ENCODE assay signal across 18 cellular contexts in genomic region chr12:62834406-62834805, GRCh38.
A peak's percentile ranks its signal among the peaks of the same experiment; 100 is the strongest.
DNase-seq lines count a peak whose midpoint lies in the region; ATAC-seq and TF ChIP-seq lines count a peak whose summit lies in the region.
"Had no signal": no experiment of that assay in that cellular context is flagged by ENCODE, and none has a peak within 500 bp of the region (broad histone marks: within the 10 kb centered on the region; RNA-seq: fewer than 3 reads in every experiment).

No MANE protein-coding gene starts in this region.

- no peak for TF ChIP-seq CTCF in thoracic aorta (IDR thresholded peaks at IDR 0.05)
- no peak for TF ChIP-seq CTCF in activated CD8-positive, alpha-beta T cell treated with anti-CD3 and anti-CD28 coated beads for 36 hours (IDR thresholded peaks at IDR 0.05)

- H3K27ac ChIP-seq in angular gyrus (ENCODE audit: low read depth, low read length): peak overlapping the region; percentile 68
- no peak overlapping the region for H3K27ac ChIP-seq in right cardiac atrium (ENCODE audit: low read length)
- H3K27ac ChIP-seq in thoracic aorta: peak overlapping the region; percentile 13 to 26
- H3K27ac ChIP-seq: hepatocyte, right lobe of liver, SK-N-MC had no signal

- H3K36me3 Mint-ChIP-seq in activated CD8-positive, alpha-beta T cell treated with anti-CD3 and anti-CD28 coated beads for 36 hours (ENCODE audit: low read depth): no peaks in the 10 kb centered on the region
- H3K36me3 Mint-ChIP-seq: activated naive CD8-positive, alpha-beta T cell treated with anti-CD3 and anti-CD28 coated beads for 36 hours; CD4-positive, alpha-beta memory T cell; natural killer cell treated with Interleukin-12 subunit alpha and Interleukin-12 subunit beta and Interleukin-15 and Interleukin-18, amount 100 ng/mL, for 72 hours had no signal

- no peaks in the 10 kb centered on the region for H3K9me3 ChIP-seq in MG63
- no peaks in the 10 kb centered on the region for H3K9me3 ChIP-seq in right cardiac atrium (ENCODE audit: control insufficient read depth, low read length)
- no peaks in the 10 kb centered on the region for H3K9me3 ChIP-seq in thoracic aorta
- H3K9me3 ChIP-seq: right lobe of liver had no signal

- H3K4me3 Mint-ChIP-seq in activated CD8-positive, alpha-beta T cell treated with anti-CD3 and anti-CD28 coated beads for 36 hours: no peak overlapping the region
- H3K4me3 Mint-ChIP-seq: activated naive CD8-positive, alpha-beta T cell treated with anti-CD3 and anti-CD28 coated beads for 36 hours; CD4-positive, alpha-beta memory T cell; natural killer cell treated with Interleukin-12 subunit alpha and Interleukin-12 subunit beta and Interleukin-15 and Interleukin-18, amount 100 ng/mL, for 72 hours had no signal

- H3K27me3 Mint-ChIP-seq in activated CD8-positive, alpha-beta T cell treated with anti-CD3 and anti-CD28 coated beads for 36 hours: no peaks in the 10 kb centered on the region

- DNase-seq in MG63 (peak; percentile 9), right cardiac atrium (peak in 1 of 3 donors; percentile 72), thoracic aorta (ENCODE audit: low spot score) (no peak), DMS153 (lab: John Stamatoyannopoulos, UW) (no peak)
- DNase-seq in activated CD8-positive, alpha-beta T cell treated with anti-CD3 and anti-CD28 coated beads for 36 hours: no peak
- DNase-seq: activated CD4-positive, CD25-positive, alpha-beta regulatory T cell; activated CD8-positive, alpha-beta memory T cell treated with anti-CD3 and anti-CD28 coated beads, Interleukin-2, amount 50 U/mL, for 48 hours; activated naive CD8-positive, alpha-beta T cell treated with anti-CD3 and anti-CD28 coated beads for 36 hours; CD4-positive, alpha-beta memory T cell; KBM-7; NCI-H1930; right lobe of liver; stimulated activated CD4-positive, alpha-beta T cell treated with anti-CD3 and anti-CD28 coated beads, Interleukin-4, amount 100 ng/mL, for 24 hours had no signal

- H3K36me3 ChIP-seq in MG63 (no peaks in the 10 kb centered on the region), thoracic aorta (no peaks in the 10 kb centered on the region)
- H3K36me3 ChIP-seq: right lobe of liver had no signal

- WGBS in right cardiac atrium: 65% methylated on average over 4 of the region's 4 CpGs

- H3K4me1 ChIP-seq in right cardiac atrium (ENCODE audit: control insufficient read depth, insufficient read depth, low read length) (peaks cover 3% of the 10 kb centered on the region), thoracic aorta (ENCODE audit: control insufficient read depth in 1 of 2, low read depth in 2 of 2) (peaks cover 0 to 4% of the 10 kb centered on the region in 2 donors)
- H3K4me1 ChIP-seq: right lobe of liver had no signal

- intact Hi-C loops in right cardiac atrium (cut with DNase I): no loop called here
- intact Hi-C loops in activated CD8-positive, alpha-beta T cell treated with anti-CD3 and anti-CD28 coated beads for 36 hours (cut with micrococcal nuclease): no loop called here

- POLR2A ChIA-PET in activated CD8-positive, alpha-beta T cell treated with anti-CD3 and anti-CD28 coated beads for 36 hours (lab: Charles Lee): no interaction called here

- H3K4me3 ChIP-seq in MG63 (no peak overlapping the region), right cardiac atrium (ENCODE audit: low read length) (no peak overlapping the region), thoracic aorta (peak overlapping the region; percentile 46)
- H3K4me3 ChIP-seq: hepatocyte, right lobe of liver, SK-N-MC had no signal

- H3K4me1 Mint-ChIP-seq in activated CD8-positive, alpha-beta T cell treated with anti-CD3 and anti-CD28 coated beads for 36 hours (ENCODE audit: low read depth): no peaks in the 10 kb centered on the region
- H3K4me1 Mint-ChIP-seq: activated naive CD8-positive, alpha-beta T cell treated with anti-CD3 and anti-CD28 coated beads for 36 hours; CD4-positive, alpha-beta memory T cell had no signal

- H3K27me3 ChIP-seq in MG63 (no peaks in the 10 kb centered on the region), right cardiac atrium (ENCODE audit: control insufficient read depth, insufficient read depth) (no peaks in the 10 kb centered on the region), thoracic aorta (replicated peaks; ENCODE audit: insufficient read depth) (no peaks in the 10 kb centered on the region)
- H3K27me3 ChIP-seq: hepatocyte, right lobe of liver had no signal

- H3K27ac Mint-ChIP-seq in activated CD8-positive, alpha-beta T cell treated with anti-CD3 and anti-CD28 coated beads for 36 hours: no peak overlapping the region
- H3K27ac Mint-ChIP-seq: activated naive CD8-positive, alpha-beta T cell treated with anti-CD3 and anti-CD28 coated beads for 36 hours; CD4-positive, alpha-beta memory T cell; natural killer cell treated with Interleukin-12 subunit alpha and Interleukin-12 subunit beta and Interleukin-15 and Interleukin-18, amount 100 ng/mL, for 72 hours had no signal

- CTCF ChIA-PET in activated CD8-positive, alpha-beta T cell treated with anti-CD3 and anti-CD28 coated beads for 36 hours (lab: Charles Lee): interaction anchor here (1.6 kb wide), 1 partner anchor 21 kb away, joined by 6 read pairs; no protein-coding TSS in a partner anchor

- peak; percentile 67 to 73 for ATAC-seq in right cardiac atrium
- no peak for ATAC-seq in thoracic aorta (ENCODE audit: insufficient number of reproducible peaks, low FRiP score, low read depth)
- ATAC-seq in HG03565 (IDR thresholded peaks at IDR 0.05; ENCODE audit: unreplicated experiment): no peak
- no peak for ATAC-seq in activated CD8-positive, alpha-beta T cell treated with anti-CD3 and anti-CD28 coated beads for 36 hours
- ATAC-seq: natural killer cell treated with Interleukin-12 subunit alpha and Interleukin-12 subunit beta and Interleukin-15 and Interleukin-18, amount 100 ng/mL, for 72 hours; right lobe of liver had no signal

- H3K9me3 Mint-ChIP-seq in activated CD8-positive, alpha-beta T cell treated with anti-CD3 and anti-CD28 coated beads for 36 hours: no peaks in the 10 kb centered on the region
- H3K9me3 Mint-ChIP-seq: activated naive CD8-positive, alpha-beta T cell treated with anti-CD3 and anti-CD28 coated beads for 36 hours; natural killer cell treated with Interleukin-12 subunit alpha and Interleukin-12 subunit beta and Interleukin-15 and Interleukin-18, amount 100 ng/mL, for 72 hours had no signal

Comparison
In these comparisons a context has a peak if more than half of its experiments do, and no peak if none do; other contexts are left out.
1. ATAC-seq: peak in right cardiac atrium (2 of 2); none in thoracic aorta (single experiment), HG03565 (single experiment) and activated CD8-positive, alpha-beta T cell treated with anti-CD3 and anti-CD28 coated beads for 36 hours (single experiment).